ENCODE assay signal across 1 cellular context in the genomic region with DNA sequence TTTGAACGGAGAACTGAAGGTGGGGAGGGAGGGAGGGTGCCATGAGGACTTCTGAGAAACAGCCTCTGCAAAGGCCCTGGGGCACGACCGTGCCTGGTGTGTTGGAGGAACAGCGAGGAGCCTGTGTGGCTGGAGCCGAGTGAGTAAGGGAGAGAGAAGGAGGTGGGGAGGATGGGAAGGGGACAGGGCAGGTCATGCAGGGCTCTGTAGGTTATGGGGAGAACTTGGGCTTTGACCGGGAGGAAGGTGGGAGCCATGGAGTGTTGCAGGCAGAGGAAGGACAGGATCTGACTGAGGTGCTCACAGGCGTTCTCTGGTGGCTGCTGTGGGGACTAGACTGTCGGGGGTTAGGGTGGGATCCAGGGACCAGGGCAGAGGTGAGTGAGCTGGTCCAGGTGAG.
TF ChIP-seq lines count a peak whose summit lies in the region.

No MANE protein-coding gene starts in this region.

TF ChIP-seq in K562, 482 proteins besides CTCF, POLR2A, EP300 and RAD21 (continues in another document):
- TF ChIP-seq, protein P1, sequence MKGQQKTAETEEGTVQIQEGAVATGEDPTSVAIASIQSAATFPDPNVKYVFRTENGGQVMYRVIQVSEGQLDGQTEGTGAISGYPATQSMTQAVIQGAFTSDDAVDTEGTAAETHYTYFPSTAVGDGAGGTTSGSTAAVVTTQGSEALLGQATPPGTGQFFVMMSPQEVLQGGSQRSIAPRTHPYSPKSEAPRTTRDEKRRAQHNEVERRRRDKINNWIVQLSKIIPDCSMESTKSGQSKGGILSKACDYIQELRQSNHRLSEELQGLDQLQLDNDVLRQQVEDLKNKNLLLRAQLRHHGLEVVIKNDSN (CRISPR knock-in tag; IDR thresholded peaks at IDR 0.05) = no peak
- no peak for TF ChIP-seq MCM2 (IDR thresholded peaks at IDR 0.05; ENCODE audit: low read depth)
- TF ChIP-seq, protein P2, sequence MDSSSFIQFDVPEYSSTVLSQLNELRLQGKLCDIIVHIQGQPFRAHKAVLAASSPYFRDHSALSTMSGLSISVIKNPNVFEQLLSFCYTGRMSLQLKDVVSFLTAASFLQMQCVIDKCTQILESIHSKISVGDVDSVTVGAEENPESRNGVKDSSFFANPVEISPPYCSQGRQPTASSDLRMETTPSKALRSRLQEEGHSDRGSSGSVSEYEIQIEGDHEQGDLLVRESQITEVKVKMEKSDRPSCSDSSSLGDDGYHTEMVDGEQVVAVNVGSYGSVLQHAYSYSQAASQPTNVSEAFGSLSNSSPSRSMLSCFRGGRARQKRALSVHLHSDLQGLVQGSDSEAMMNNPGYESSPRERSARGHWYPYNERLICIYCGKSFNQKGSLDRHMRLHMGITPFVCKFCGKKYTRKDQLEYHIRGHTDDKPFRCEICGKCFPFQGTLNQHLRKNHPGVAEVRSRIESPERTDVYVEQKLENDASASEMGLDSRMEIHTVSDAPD (CRISPR knock-in tag; IDR thresholded peaks at IDR 0.05) = no peak
- no peak for TF ChIP-seq ZNF696 (CRISPR knock-in tag; conservative IDR thresholded peaks at IDR 0.05)
- TF ChIP-seq, protein P3, sequence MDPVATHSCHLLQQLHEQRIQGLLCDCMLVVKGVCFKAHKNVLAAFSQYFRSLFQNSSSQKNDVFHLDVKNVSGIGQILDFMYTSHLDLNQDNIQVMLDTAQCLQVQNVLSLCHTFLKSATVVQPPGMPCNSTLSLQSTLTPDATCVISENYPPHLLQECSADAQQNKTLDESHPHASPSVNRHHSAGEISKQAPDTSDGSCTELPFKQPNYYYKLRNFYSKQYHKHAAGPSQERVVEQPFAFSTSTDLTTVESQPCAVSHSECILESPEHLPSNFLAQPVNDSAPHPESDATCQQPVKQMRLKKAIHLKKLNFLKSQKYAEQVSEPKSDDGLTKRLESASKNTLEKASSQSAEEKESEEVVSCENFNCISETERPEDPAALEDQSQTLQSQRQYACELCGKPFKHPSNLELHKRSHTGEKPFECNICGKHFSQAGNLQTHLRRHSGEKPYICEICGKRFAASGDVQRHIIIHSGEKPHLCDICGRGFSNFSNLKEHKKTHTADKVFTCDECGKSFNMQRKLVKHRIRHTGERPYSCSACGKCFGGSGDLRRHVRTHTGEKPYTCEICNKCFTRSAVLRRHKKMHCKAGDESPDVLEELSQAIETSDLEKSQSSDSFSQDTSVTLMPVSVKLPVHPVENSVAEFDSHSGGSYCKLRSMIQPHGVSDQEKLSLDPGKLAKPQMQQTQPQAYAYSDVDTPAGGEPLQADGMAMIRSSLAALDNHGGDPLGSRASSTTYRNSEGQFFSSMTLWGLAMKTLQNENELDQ (CRISPR knock-in tag; IDR thresholded peaks at IDR 0.05; ENCODE audit: borderline replicate concordance) = no peak
- TF ChIP-seq ZNF780A (CRISPR knock-in tag; IDR thresholded peaks at IDR 0.05) = no peak
- TF ChIP-seq PRMT5 (CRISPR knock-in tag; IDR thresholded peaks at IDR 0.05) = no peak
- no peak for TF ChIP-seq ZNF347 (CRISPR knock-in tag; IDR thresholded peaks at IDR 0.05; ENCODE audit: low read depth)
- TF ChIP-seq, protein P4, sequence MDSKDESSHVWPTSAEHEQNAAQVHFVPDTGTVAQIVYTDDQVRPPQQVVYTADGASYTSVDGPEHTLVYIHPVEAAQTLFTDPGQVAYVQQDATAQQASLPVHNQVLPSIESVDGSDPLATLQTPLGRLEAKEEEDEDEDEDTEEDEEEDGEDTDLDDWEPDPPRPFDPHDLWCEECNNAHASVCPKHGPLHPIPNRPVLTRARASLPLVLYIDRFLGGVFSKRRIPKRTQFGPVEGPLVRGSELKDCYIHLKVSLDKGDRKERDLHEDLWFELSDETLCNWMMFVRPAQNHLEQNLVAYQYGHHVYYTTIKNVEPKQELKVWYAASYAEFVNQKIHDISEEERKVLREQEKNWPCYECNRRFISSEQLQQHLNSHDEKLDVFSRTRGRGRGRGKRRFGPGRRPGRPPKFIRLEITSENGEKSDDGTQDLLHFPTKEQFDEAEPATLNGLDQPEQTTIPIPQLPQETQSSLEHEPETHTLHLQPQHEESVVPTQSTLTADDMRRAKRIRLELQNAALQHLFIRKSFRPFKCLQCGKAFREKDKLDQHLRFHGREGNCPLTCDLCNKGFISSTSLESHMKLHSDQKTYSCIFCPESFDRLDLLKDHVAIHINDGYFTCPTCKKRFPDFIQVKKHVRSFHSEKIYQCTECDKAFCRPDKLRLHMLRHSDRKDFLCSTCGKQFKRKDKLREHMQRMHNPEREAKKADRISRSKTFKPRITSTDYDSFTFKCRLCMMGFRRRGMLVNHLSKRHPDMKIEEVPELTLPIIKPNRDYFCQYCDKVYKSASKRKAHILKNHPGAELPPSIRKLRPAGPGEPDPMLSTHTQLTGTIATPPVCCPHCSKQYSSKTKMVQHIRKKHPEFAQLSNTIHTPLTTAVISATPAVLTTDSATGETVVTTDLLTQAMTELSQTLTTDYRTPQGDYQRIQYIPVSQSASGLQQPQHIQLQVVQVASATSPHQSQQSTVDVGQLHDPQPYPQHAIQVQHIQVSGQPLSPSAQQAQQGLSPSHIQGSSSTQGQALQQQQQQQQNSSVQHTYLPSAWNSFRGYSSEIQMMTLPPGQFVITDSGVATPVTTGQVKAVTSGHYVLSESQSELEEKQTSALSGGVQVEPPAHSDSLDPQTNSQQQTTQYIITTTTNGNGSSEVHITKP (IDR thresholded peaks at IDR 0.05; ENCODE audit: partially characterized antibody) = no peak
- no peak for TF ChIP-seq ZNF143 (CRISPR knock-in tag; IDR thresholded peaks at IDR 0.05)
- no peak for TF ChIP-seq ZKSCAN1 (IDR thresholded peaks at IDR 0.05; ENCODE audit: low read depth, low read length)
- TF ChIP-seq TAF7 (tag; IDR thresholded peaks at IDR 0.05) = no peak
- TF ChIP-seq, protein P5, sequence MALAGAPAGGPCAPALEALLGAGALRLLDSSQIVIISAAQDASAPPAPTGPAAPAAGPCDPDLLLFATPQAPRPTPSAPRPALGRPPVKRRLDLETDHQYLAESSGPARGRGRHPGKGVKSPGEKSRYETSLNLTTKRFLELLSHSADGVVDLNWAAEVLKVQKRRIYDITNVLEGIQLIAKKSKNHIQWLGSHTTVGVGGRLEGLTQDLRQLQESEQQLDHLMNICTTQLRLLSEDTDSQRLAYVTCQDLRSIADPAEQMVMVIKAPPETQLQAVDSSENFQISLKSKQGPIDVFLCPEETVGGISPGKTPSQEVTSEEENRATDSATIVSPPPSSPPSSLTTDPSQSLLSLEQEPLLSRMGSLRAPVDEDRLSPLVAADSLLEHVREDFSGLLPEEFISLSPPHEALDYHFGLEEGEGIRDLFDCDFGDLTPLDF (CRISPR knock-in tag; IDR thresholded peaks at IDR 0.05) = no peak
- TF ChIP-seq ZNF311 (CRISPR knock-in tag; IDR thresholded peaks at IDR 0.05) = no peak
- no peak for TF ChIP-seq SRSF7 (optimal IDR thresholded peaks at IDR 0.05; ENCODE audit: low read depth, low read length)
- TF ChIP-seq MAFG (tag; conservative IDR thresholded peaks at IDR 0.05) = no peak
- no peak for TF ChIP-seq ZNF184 (CRISPR knock-in tag; IDR thresholded peaks at IDR 0.05)
- peak; percentile 66 to 81; a peak in 3 of 4 replicates for TF ChIP-seq KDM1A (IDR thresholded peaks at IDR 0.05)
- TF ChIP-seq, protein P6, sequence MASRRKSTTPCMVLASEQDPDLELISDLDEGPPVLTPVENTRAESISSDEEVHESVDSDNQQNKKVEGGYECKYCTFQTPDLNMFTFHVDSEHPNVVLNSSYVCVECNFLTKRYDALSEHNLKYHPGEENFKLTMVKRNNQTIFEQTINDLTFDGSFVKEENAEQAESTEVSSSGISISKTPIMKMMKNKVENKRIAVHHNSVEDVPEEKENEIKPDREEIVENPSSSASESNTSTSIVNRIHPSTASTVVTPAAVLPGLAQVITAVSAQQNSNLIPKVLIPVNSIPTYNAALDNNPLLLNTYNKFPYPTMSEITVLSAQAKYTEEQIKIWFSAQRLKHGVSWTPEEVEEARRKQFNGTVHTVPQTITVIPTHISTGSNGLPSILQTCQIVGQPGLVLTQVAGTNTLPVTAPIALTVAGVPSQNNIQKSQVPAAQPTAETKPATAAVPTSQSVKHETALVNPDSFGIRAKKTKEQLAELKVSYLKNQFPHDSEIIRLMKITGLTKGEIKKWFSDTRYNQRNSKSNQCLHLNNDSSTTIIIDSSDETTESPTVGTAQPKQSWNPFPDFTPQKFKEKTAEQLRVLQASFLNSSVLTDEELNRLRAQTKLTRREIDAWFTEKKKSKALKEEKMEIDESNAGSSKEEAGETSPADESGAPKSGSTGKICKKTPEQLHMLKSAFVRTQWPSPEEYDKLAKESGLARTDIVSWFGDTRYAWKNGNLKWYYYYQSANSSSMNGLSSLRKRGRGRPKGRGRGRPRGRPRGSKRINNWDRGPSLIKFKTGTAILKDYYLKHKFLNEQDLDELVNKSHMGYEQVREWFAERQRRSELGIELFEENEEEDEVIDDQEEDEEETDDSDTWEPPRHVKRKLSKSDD (conservative IDR thresholded peaks at IDR 0.05; ENCODE audit: low read length) = no peak
- no peak for TF ChIP-seq TFAM (CRISPR knock-in tag; conservative IDR thresholded peaks at IDR 0.05)
- TF ChIP-seq JUN (IDR thresholded peaks at IDR 0.05; ENCODE audit: borderline replicate concordance, low read depth, low read length) = no peak
- no peak for TF ChIP-seq JUN (CRISPR knock-in tag; IDR thresholded peaks at IDR 0.05; ENCODE audit: borderline replicate concordance)
- peak; percentile 88 for TF ChIP-seq BCOR (IDR thresholded peaks at IDR 0.05)
- TF ChIP-seq, protein P7, sequence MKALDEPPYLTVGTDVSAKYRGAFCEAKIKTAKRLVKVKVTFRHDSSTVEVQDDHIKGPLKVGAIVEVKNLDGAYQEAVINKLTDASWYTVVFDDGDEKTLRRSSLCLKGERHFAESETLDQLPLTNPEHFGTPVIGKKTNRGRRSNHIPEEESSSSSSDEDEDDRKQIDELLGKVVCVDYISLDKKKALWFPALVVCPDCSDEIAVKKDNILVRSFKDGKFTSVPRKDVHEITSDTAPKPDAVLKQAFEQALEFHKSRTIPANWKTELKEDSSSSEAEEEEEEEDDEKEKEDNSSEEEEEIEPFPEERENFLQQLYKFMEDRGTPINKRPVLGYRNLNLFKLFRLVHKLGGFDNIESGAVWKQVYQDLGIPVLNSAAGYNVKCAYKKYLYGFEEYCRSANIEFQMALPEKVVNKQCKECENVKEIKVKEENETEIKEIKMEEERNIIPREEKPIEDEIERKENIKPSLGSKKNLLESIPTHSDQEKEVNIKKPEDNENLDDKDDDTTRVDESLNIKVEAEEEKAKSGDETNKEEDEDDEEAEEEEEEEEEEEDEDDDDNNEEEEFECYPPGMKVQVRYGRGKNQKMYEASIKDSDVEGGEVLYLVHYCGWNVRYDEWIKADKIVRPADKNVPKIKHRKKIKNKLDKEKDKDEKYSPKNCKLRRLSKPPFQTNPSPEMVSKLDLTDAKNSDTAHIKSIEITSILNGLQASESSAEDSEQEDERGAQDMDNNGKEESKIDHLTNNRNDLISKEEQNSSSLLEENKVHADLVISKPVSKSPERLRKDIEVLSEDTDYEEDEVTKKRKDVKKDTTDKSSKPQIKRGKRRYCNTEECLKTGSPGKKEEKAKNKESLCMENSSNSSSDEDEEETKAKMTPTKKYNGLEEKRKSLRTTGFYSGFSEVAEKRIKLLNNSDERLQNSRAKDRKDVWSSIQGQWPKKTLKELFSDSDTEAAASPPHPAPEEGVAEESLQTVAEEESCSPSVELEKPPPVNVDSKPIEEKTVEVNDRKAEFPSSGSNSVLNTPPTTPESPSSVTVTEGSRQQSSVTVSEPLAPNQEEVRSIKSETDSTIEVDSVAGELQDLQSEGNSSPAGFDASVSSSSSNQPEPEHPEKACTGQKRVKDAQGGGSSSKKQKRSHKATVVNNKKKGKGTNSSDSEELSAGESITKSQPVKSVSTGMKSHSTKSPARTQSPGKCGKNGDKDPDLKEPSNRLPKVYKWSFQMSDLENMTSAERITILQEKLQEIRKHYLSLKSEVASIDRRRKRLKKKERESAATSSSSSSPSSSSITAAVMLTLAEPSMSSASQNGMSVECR (CRISPR knock-in tag; IDR thresholded peaks at IDR 0.05) = no peak
- TF ChIP-seq NFE2 (IDR thresholded peaks at IDR 0.05; ENCODE audit: low read depth) = no peak
- TF ChIP-seq, protein P8, sequence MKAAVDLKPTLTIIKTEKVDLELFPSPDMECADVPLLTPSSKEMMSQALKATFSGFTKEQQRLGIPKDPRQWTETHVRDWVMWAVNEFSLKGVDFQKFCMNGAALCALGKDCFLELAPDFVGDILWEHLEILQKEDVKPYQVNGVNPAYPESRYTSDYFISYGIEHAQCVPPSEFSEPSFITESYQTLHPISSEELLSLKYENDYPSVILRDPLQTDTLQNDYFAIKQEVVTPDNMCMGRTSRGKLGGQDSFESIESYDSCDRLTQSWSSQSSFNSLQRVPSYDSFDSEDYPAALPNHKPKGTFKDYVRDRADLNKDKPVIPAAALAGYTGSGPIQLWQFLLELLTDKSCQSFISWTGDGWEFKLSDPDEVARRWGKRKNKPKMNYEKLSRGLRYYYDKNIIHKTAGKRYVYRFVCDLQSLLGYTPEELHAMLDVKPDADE (conservative IDR thresholded peaks at IDR 0.05; ENCODE audit: control insufficient read depth, low read depth, low read length) = no peak
- peak; percentile 86 for TF ChIP-seq SMARCA5 (IDR thresholded peaks at IDR 0.05)
- no peak for TF ChIP-seq HCFC1 (IDR thresholded peaks at IDR 0.05; ENCODE audit: low read depth, low read length)
- no peak for TF ChIP-seq ETV1 (tag; conservative IDR thresholded peaks at IDR 0.05; ENCODE audit: low read depth)
- TF ChIP-seq PTBP1 (IDR thresholded peaks at IDR 0.05; ENCODE audit: low read depth, low read length) = 0 out of 2 replicates have a peak, but pooled peaks have one; percentile 55
- TF ChIP-seq, protein P9, sequence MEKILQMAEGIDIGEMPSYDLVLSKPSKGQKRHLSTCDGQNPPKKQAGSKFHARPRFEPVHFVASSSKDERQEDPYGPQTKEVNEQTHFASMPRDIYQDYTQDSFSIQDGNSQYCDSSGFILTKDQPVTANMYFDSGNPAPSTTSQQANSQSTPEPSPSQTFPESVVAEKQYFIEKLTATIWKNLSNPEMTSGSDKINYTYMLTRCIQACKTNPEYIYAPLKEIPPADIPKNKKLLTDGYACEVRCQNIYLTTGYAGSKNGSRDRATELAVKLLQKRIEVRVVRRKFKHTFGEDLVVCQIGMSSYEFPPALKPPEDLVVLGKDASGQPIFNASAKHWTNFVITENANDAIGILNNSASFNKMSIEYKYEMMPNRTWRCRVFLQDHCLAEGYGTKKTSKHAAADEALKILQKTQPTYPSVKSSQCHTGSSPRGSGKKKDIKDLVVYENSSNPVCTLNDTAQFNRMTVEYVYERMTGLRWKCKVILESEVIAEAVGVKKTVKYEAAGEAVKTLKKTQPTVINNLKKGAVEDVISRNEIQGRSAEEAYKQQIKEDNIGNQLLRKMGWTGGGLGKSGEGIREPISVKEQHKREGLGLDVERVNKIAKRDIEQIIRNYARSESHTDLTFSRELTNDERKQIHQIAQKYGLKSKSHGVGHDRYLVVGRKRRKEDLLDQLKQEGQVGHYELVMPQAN (IDR thresholded peaks at IDR 0.05; ENCODE audit: borderline replicate concordance) = no peak
- TF ChIP-seq, protein P10, sequence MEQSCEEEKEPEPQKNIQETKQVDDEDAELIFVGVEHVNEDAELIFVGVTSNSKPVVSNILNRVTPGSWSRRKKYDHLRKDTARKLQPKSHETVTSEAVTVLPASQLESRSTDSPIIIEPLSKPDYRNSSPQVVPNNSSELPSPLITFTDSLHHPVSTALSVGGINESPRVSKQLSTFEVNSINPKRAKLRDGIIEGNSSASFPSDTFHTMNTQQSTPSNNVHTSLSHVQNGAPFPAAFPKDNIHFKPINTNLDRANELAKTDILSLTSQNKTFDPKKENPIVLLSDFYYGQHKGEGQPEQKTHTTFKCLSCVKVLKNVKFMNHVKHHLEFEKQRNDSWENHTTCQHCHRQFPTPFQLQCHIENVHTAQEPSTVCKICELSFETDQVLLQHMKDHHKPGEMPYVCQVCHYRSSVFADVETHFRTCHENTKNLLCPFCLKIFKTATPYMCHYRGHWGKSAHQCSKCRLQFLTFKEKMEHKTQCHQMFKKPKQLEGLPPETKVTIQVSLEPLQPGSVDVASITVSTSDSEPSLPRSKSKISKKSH (CRISPR knock-in tag; IDR thresholded peaks at IDR 0.05) = no peak
- no peak for TF ChIP-seq TBP (optimal IDR thresholded peaks at IDR 0.05; ENCODE audit: low read depth, low read length)
- TF ChIP-seq TAL1 (IDR thresholded peaks at IDR 0.05) = no peak
- TF ChIP-seq MCM7 (IDR thresholded peaks at IDR 0.05) = no peak
- TF ChIP-seq ESRRA (IDR thresholded peaks at IDR 0.05; ENCODE audit: borderline replicate concordance, low read depth) = no peak
